In the genomic region with DNA sequence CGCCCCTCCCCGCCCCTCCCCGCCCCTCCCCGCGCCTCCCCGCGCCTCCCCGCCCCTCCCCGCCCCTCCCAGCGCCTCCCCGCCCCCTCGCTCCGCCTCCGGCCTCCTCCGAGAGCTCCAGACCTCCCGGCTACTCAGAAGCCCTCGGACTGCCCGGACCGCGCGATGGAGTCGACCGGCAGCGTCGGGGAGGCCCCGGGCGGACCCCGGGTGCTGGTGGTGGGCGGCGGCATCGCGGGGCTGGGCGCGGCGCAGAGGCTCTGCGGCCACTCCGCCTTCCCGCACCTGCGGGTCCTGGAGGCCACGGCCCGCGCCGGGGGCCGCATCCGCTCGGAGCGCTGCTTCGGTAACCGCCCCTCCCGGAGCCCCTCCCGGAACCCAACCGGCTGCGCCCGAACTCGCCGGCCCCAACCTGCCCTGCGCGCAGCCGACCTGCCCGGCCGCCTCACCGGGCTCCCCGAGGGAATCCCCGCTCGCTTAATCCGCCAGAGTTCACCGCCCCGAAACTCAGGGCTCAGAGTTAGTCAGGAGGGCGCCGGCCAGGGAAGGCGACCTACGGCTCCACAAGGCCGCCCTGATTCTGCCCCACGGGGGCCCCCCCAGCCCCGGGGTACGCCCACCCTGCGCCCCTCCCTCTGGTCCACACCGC, we compare ENCODE assay signal across 8 cellular contexts. TPM values are rescaled to one million over a fixed set of nuclear protein-coding genes. Genes with fewer than 3 reads are reported as not detected.
DNase-seq lines count a peak whose midpoint lies in the region; ATAC-seq and TF ChIP-seq lines count a peak whose summit lies in the region.

A gene (plus strand): TSS at position 111 of the 649 bp plus-strand sequence. CDS start 55 bp downstream, at position 166.

- 4% methylated on average over 20 of the region's 78 CpGs for WGBS in right lobe of liver (ENCODE audit: insufficient coverage, low coverage, low lambda C conversion rate, missing lambda C conversion rate)

- no peaks in the 10 kb centered on the region for H3K9me3 ChIP-seq in duodenal mucosa (ENCODE audit: control insufficient read depth in 1 of 2, low read length in 2 of 2)
- no peaks in the 10 kb centered on the region for H3K9me3 ChIP-seq in right lobe of liver

- peak within 1 kb of the TSS; percentile 33 to 77 for H3K9ac ChIP-seq in duodenal mucosa (ENCODE audit: low read depth in 1 of 2, low read length in 2 of 2)

- TF ChIP-seq CTCF in right lobe of liver (IDR thresholded peaks at IDR 0.05), result no peak

- H3K36me3 ChIP-seq in duodenal mucosa (ENCODE audit: control insufficient read depth in 1 of 2, insufficient read depth in 2 of 2, low read length in 2 of 2), result no peaks in the 10 kb centered on the region
- H3K36me3 ChIP-seq in right lobe of liver, result no peaks in the 10 kb centered on the region

- intact Hi-C loops in right lobe of liver (cut with DNase I), result loop anchor here in 1 of 2 donors (10.0 kb wide), 1 partner anchor 54 kb away; no protein-coding TSS in a partner anchor

- peak within 1 kb of the TSS; percentile 71 to 81 for H3K4me3 ChIP-seq in duodenal mucosa (ENCODE audit: low read depth in 1 of 2, low read length in 2 of 2)
- H3K4me3 ChIP-seq in right lobe of liver, result peak within 1 kb of the TSS; percentile 86 to 92 (median 91)

- H3K27ac ChIP-seq in duodenal mucosa (ENCODE audit: low read depth, low read length) (peak within 1 kb of the TSS; percentile 73), right lobe of liver (peak within 1 kb of the TSS; percentile 66 to 90 (median 86))

- DNase-seq in D341Med (ENCODE audit: low spot score), result peak; percentile 71
- DNase-seq in HPDE6-E6E7 (ENCODE audit: extremely low spot score), result peak; percentile 69
- DNase-seq in activated CD4-positive, alpha-beta T cell treated with anti-CD3 and anti-CD28 coated beads for 48 hours, result peak; percentile 71
- peak; percentile 85 to 86 (median 85) for DNase-seq in right lobe of liver
- peak; percentile 47 for DNase-seq in stimulated activated CD8-positive, alpha-beta memory T cell treated with anti-CD3 and anti-CD28 coated beads, Interleukin-4, amount 100 ng/mL, for 24 hours (ENCODE audit: low read depth)
- DNase-seq in NCI-H1092 treated with DMSO at 0.1 percent for 48 hours (lab: John Stamatoyannopoulos, UW), result no peak

- H3K27me3 ChIP-seq in duodenal mucosa (ENCODE audit: control insufficient read depth in 1 of 2, insufficient read depth in 2 of 2, low read length in 2 of 2) (no peaks in the 10 kb centered on the region), right lobe of liver (no peaks in the 10 kb centered on the region)

- peak; percentile 40 for ATAC-seq in GM19468 (IDR thresholded peaks at IDR 0.05; ENCODE audit: extremely low read depth, unreplicated experiment)
- ATAC-seq in right lobe of liver, result peak; percentile 54 to 63 (median 62)

- H3K4me1 ChIP-seq in duodenal mucosa (ENCODE audit: control insufficient read depth in 1 of 2, insufficient read depth in 2 of 2, low read length in 2 of 2) (peaks cover 14 to 18% of the 10 kb centered on the region in 2 donors), right lobe of liver (peaks cover 0 to 19% (median 5%) of the 10 kb centered on the region in 4 donors)

- TF ChIP-seq POLR2A in right lobe of liver (IDR thresholded peaks at IDR 0.05), result peak; percentile 64

RNA-seq across cellular contexts. Expression of the gene that starts here (rescaled TPM):
- 10 to 100 TPM in 4 of 6 experiments, 1 to 10 TPM in 2; 9.4 to 15.9 (median 11.9) TPM for total RNA-seq in right lobe of liver
